In genomic region chr3:186526256-186526606, GRCh38 we compare ENCODE assay signal across 15 cellular contexts.
DNase-seq lines count a peak whose midpoint lies in the region; ATAC-seq lines count a peak whose summit lies in the region.
"Had no signal": no experiment of that assay in that cellular context is flagged by ENCODE, and none has a peak within 500 bp of the region (broad histone marks: within the 10 kb centered on the region; RNA-seq: fewer than 3 reads in every experiment).

No MANE protein-coding gene starts in this region.

- no peaks in the 10 kb centered on the region for H3K27me3 Mint-ChIP-seq in memory B cell
- H3K27me3 Mint-ChIP-seq: activated CD4-positive, alpha-beta memory T cell treated with anti-CD3 and anti-CD28 coated beads for 36 hours; CD4-positive, alpha-beta T cell; natural killer cell treated with Interleukin-12 subunit alpha and Interleukin-12 subunit beta and Interleukin-15 and Interleukin-18, amount 100 ng/mL, for 72 hours had no signal

- peak overlapping the region; percentile 94 for H3K27ac Mint-ChIP-seq in memory B cell
- H3K27ac Mint-ChIP-seq: activated CD4-positive, alpha-beta memory T cell treated with anti-CD3 and anti-CD28 coated beads for 36 hours; CD4-positive, alpha-beta T cell; natural killer cell treated with Interleukin-12 subunit alpha and Interleukin-12 subunit beta and Interleukin-15 and Interleukin-18, amount 100 ng/mL, for 72 hours had no signal

- DNase-seq in memory B cell (ENCODE audit: low spot score in 2 of 2) = peak; percentile 68 to 80
- no peak for DNase-seq in MV-4-11 (lab: John Stamatoyannopoulos, UW)
- no peak for DNase-seq in AG20443 (ENCODE audit: low spot score)
- DNase-seq in 8988T = no peak
- DNase-seq: activated CD4-positive, alpha-beta memory T cell treated with anti-CD3 and anti-CD28 coated beads for 36 hours; CD4-positive, alpha-beta T cell; heart left ventricle; left cardiac atrium; NCI-H2081; PC-3 had no signal

- H3K4me1 Mint-ChIP-seq in memory B cell = peaks cover 67% of the 10 kb centered on the region

- ATAC-seq in GM18517 (IDR thresholded peaks at IDR 0.05; ENCODE audit: unreplicated experiment) (peak; percentile 41), GM21447 (IDR thresholded peaks at IDR 0.05; ENCODE audit: unreplicated experiment) (peak; percentile 37), HG03439 (IDR thresholded peaks at IDR 0.05; ENCODE audit: unreplicated experiment) (peak; percentile 42), memory B cell (ENCODE audit: low read depth) (peak; percentile 91), HG02840 (IDR thresholded peaks at IDR 0.05; ENCODE audit: low FRiP score, unreplicated experiment) (no peak)
- ATAC-seq: heart left ventricle; left cardiac atrium; natural killer cell treated with Interleukin-12 subunit alpha and Interleukin-12 subunit beta and Interleukin-15 and Interleukin-18, amount 100 ng/mL, for 72 hours; PC-3 had no signal

- H3K4me3 Mint-ChIP-seq in memory B cell = peak overlapping the region; percentile 24
- H3K4me3 Mint-ChIP-seq: activated CD4-positive, alpha-beta memory T cell treated with anti-CD3 and anti-CD28 coated beads for 36 hours; CD4-positive, alpha-beta T cell; natural killer cell treated with Interleukin-12 subunit alpha and Interleukin-12 subunit beta and Interleukin-15 and Interleukin-18, amount 100 ng/mL, for 72 hours had no signal

- H3K36me3 Mint-ChIP-seq in memory B cell = no peaks in the 10 kb centered on the region
- H3K36me3 Mint-ChIP-seq: natural killer cell treated with Interleukin-12 subunit alpha and Interleukin-12 subunit beta and Interleukin-15 and Interleukin-18, amount 100 ng/mL, for 72 hours had no signal

- H3K9me3 Mint-ChIP-seq in memory B cell = peaks cover 1% of the 10 kb centered on the region
- H3K9me3 Mint-ChIP-seq: activated CD4-positive, alpha-beta memory T cell treated with anti-CD3 and anti-CD28 coated beads for 36 hours; CD4-positive, alpha-beta T cell; natural killer cell treated with Interleukin-12 subunit alpha and Interleukin-12 subunit beta and Interleukin-15 and Interleukin-18, amount 100 ng/mL, for 72 hours had no signal

Comparison
In these comparisons a context has a peak if more than half of its experiments do, and no peak if none do; other contexts are left out.
1. DNase-seq: peak in memory B cell (2 of 2); none in MV-4-11 (single experiment), AG20443 (single experiment) and 8988T (single experiment).